ENCODE assay signal across 8 cellular contexts in the genomic region with DNA sequence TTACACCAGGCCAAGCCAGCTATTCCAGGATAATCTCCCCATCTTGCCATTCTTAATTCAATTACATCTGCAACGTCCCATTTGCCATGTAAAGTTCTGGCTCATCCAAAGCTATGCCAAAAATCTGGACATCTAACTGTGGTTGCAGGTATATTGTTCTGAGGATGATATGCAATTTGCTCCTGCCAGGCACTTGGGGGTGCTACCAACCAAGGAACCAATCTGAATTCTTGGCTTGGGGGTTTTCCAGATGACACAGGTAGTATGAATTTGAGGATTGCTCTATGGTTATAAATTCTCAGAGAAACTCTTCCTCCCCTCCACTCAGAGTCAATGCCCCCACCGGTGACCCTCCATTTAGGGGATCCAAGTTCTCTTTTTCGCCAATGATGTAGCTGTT. TPM values are rescaled to one million over a fixed set of nuclear protein-coding genes. Genes with fewer than 3 reads are reported as not detected.
A peak's percentile ranks its signal among the peaks of the same experiment; 100 is the strongest.
DNase-seq lines count a peak whose midpoint lies in the region; ATAC-seq and TF ChIP-seq lines count a peak whose summit lies in the region.

No MANE protein-coding gene starts in this region.

- no peaks in the 10 kb centered on the region for H3K4me1 ChIP-seq in PC-9 (replicated peaks; ENCODE audit: insufficient read depth)
- peaks cover 10% of the 10 kb centered on the region for H3K4me1 ChIP-seq in mammary epithelial cell (ENCODE audit: insufficient read depth, low read length)

- H3K36me3 Mint-ChIP-seq in neural crest cell (ENCODE audit: low read depth): no peaks in the 10 kb centered on the region

- H3K36me3 ChIP-seq in PC-9 (ENCODE audit: low read depth) (no peaks in the 10 kb centered on the region), mammary epithelial cell (ENCODE audit: insufficient read depth, low read length) (no peaks in the 10 kb centered on the region)

- dilution Hi-C loops in mammary epithelial cell (cut with HindIII; ENCODE audit: low sequenced_read_pairs): no loop called here

- H3K27ac ChIP-seq in PC-9 (no peak overlapping the region), mammary epithelial cell (ENCODE audit: insufficient read depth, low read depth, low read length) (no peak overlapping the region)

- in situ Hi-C loops in mammary epithelial cell (cut with MboI; ENCODE audit: low sequenced_read_pairs in 2 of 2): loop anchor here (10.0 kb wide), 2 partner anchors 342 to 432 kb away; no protein-coding TSS in a partner anchor

- no peaks in the 10 kb centered on the region for H3K27me3 Mint-ChIP-seq in neural crest cell (ENCODE audit: low read depth)

- DNase-seq in activated effector memory CD4-positive, alpha-beta T cell treated with anti-CD3 and anti-CD28 coated beads, Interleukin-2, amount 50 U/mL, for 16 hours: peak; percentile 82
- no peak for DNase-seq in activated effector memory CD4-positive, alpha-beta T cell treated with Interleukin-2 at 50 U/mL for 16 hours
- DNase-seq in PC-9: peak; percentile 33 to 48
- peak; percentile 45 for DNase-seq in mammary epithelial cell
- DNase-seq in neural crest cell (ENCODE audit: low read depth, low spot score): peak; percentile 35
- DNase-seq in epidermal melanocyte (ENCODE audit: insufficient read length, low spot score): no peak
- DNase-seq in GOT3 (lab: John Stamatoyannopoulos, UW): no peak

- peak; percentile 78 for TF ChIP-seq CTCF in PC-9 (conservative IDR thresholded peaks at IDR 0.05)
- peak; percentile 33 to 41 for TF ChIP-seq CTCF in mammary epithelial cell (conservative IDR thresholded peaks at IDR 0.05 in 1 of 2, IDR thresholded peaks at IDR 0.05 in 1 of 2; ENCODE audit: extremely low read depth in 1 of 2, insufficient read depth in 1 of 2, low read depth in 1 of 2, low read length in 2 of 2)
- peak; percentile 57 for TF ChIP-seq CTCF in neural crest cell (conservative IDR thresholded peaks at IDR 0.05)

- no peak overlapping the region for H3K27ac Mint-ChIP-seq in neural crest cell (ENCODE audit: unreplicated experiment)

- H3K9me3 ChIP-seq in PC-9 (ENCODE audit: insufficient read depth, low read depth): no peaks in the 10 kb centered on the region
- no peaks in the 10 kb centered on the region for H3K9me3 ChIP-seq in mammary epithelial cell (replicated peaks; ENCODE audit: insufficient read depth, low read length)

- CTCF ChIA-PET in PC-9 (lab: Charles Lee) (interaction anchor here (0.5 to 0.7 kb wide), 3 partner anchors 122 to 340 kb away, joined by 5 read pairs; no protein-coding TSS in a partner anchor), mammary epithelial cell (lab: Charles Lee; ENCODE audit: low non-redundant PET) (no interaction called here)

- no peaks in the 10 kb centered on the region for H4K20me1 ChIP-seq in PC-9 (ENCODE audit: insufficient read depth)
- H4K20me1 ChIP-seq in mammary epithelial cell (ENCODE audit: insufficient read depth, low read length): no peaks in the 10 kb centered on the region

- intact Hi-C loops in PC-9 (cut with micrococcal nuclease; ENCODE audit: unreplicated experiment): loop anchor here (1.0 to 10.0 kb wide), 2 partner anchors 433 to 802 kb away; no protein-coding TSS in a partner anchor
- intact Hi-C loops in mammary epithelial cell (cut with micrococcal nuclease): loop anchor here (1.0 kb wide), 1 partner anchor 310 kb away; no protein-coding TSS in a partner anchor

- H3K4me1 Mint-ChIP-seq in neural crest cell: peaks cover 6% of the 10 kb centered on the region

- no peak overlapping the region for H3K4me2 ChIP-seq in PC-9
- H3K4me2 ChIP-seq in mammary epithelial cell (ENCODE audit: insufficient read depth, low read depth, low read length): no peak overlapping the region

- H3K4me3 Mint-ChIP-seq in neural crest cell: no peak overlapping the region

- H2AFZ ChIP-seq in PC-9 (no peak overlapping the region), mammary epithelial cell (ENCODE audit: low read depth, low read length) (no peak overlapping the region)

- H3K9me2 ChIP-seq in PC-9 (ENCODE audit: insufficient read depth): no peaks in the 10 kb centered on the region

- no peak overlapping the region for H3K9ac ChIP-seq in mammary epithelial cell (ENCODE audit: insufficient read depth, low read length)

- H3K27me3 ChIP-seq in PC-9 (ENCODE audit: insufficient read depth, low read depth) (no peaks in the 10 kb centered on the region), mammary epithelial cell (ENCODE audit: insufficient read depth, low read length) (no peaks in the 10 kb centered on the region)

- H3K4me3 ChIP-seq in PC-9 (no peak overlapping the region), mammary epithelial cell (replicated peaks in 1 of 3; ENCODE audit: insufficient read depth in 1 of 3, low read depth in 2 of 3, low read length in 3 of 3) (no peak overlapping the region)

- H3K79me2 ChIP-seq in PC-9 (ENCODE audit: low read depth) (no peaks in the 10 kb centered on the region), mammary epithelial cell (ENCODE audit: insufficient read depth, low read length) (no peaks in the 10 kb centered on the region)

- no peak for ATAC-seq in HG03175 (IDR thresholded peaks at IDR 0.05; ENCODE audit: unreplicated experiment)

- POLR2A ChIA-PET in PC-9 (lab: Charles Lee; ENCODE audit: unreplicated experiment): no interaction called here

- H3F3A ChIP-seq in PC-9 (ENCODE audit: insufficient read depth, low read depth): 0 out of 2 replicates have a peak, but pooled peaks cover 3% of the 10 kb centered on the region

- WGBS in mammary epithelial cell (ENCODE audit: low coverage, missing lambda C conversion rate): 93% methylated on average over 3 of the region's 3 CpGs

- H3K9me3 Mint-ChIP-seq in neural crest cell: no peaks in the 10 kb centered on the region

- BruUV-seq in PC-9 (replicated peaks; lab: Mats Ljungman, UMichigan): no TSS peak
- no TSS peak for BruUV-seq in mammary epithelial cell (replicated peaks; lab: Mats Ljungman, UMichigan)

RNA-seq across cellular contexts. Expression of a gene that starts 33.0 kb away (rescaled TPM):
- total RNA-seq in PC-9 (2021): 8.4 and 8.7 TPM in 2 replicates
- 10 to 100 TPM; 17.0 to 18.5 TPM for total RNA-seq in mammary epithelial cell
- polyA plus RNA-seq in mammary epithelial cell: 26.9 TPM
- 36.5 TPM for polyA minus RNA-seq in mammary epithelial cell
- total RNA-seq in neural crest cell: 19.9 and 20.6 TPM in 2 replicates

Comparison
In these comparisons a context has a peak if more than half of its experiments do, and no peak if none do; other contexts are left out.
1. DNase-seq: peak in activated effector memory CD4-positive, alpha-beta T cell treated with anti-CD3 and anti-CD28 coated beads, Interleukin-2, amount 50 U/mL, for 16 hours (single experiment), PC-9 (2 of 2), mammary epithelial cell (single experiment) and neural crest cell (single experiment); none in activated effector memory CD4-positive, alpha-beta T cell treated with Interleukin-2 at 50 U/mL for 16 hours (single experiment), epidermal melanocyte (single experiment) and GOT3 (single experiment).
2. Peak in every context shown above with its lines, with median percentiles within 50 percentile points of each other: CTCF ChIP-seq.